14 cellular contexts compared by ENCODE assay signal in genomic region chr5:134215757-134216156, GRCh38. TPM values are rescaled to one million over a fixed set of nuclear protein-coding genes. Genes with fewer than 3 reads are reported as not detected.
DNase-seq lines count a peak whose midpoint lies in the region; ATAC-seq and TF ChIP-seq lines count a peak whose summit lies in the region.
"Had no signal": no experiment of that assay in that cellular context is flagged by ENCODE, and none has a peak within 500 bp of the region (broad histone marks: within the 10 kb centered on the region; RNA-seq: fewer than 3 reads in every experiment).

No MANE protein-coding gene starts in this region.

- no peak for DNase-seq in activated naive CD8-positive, alpha-beta T cell treated with anti-CD3 and anti-CD28 coated beads for 36 hours
- no peak for DNase-seq in activated naive CD8-positive, alpha-beta T cell treated with anti-CD3 and anti-CD28 coated beads, Interleukin-2, amount 50 U/mL, for 24 hours
- no peak for DNase-seq in CD4-positive, alpha-beta memory T cell
- DNase-seq in activated CD8-positive, alpha-beta T cell treated with anti-CD3 and anti-CD28 coated beads for 36 hours, result no peak
- DNase-seq in trophoblast cell, result no peak
- no peak for DNase-seq in NCI-H1436 (lab: John Stamatoyannopoulos, UW)
- DNase-seq in occipital lobe (lab: John Stamatoyannopoulos, UW), result no peak
- DNase-seq: C1 segment of cervical spinal cord, Calu3, DMS 273 treated with DMSO at 0.1 percent for 48 hours had no signal

- peaks cover 60% of the 10 kb centered on the region for H3K4me1 Mint-ChIP-seq in activated naive CD8-positive, alpha-beta T cell treated with anti-CD3 and anti-CD28 coated beads for 36 hours
- H3K4me1 Mint-ChIP-seq in activated naive CD8-positive, alpha-beta T cell treated with anti-CD3 and anti-CD28 coated beads, Interleukin-2, amount 50 U/mL, for 24 hours, result peaks cover 81% of the 10 kb centered on the region
- peaks cover 52 to 88% (median 68%) of the 10 kb centered on the region in 4 donors for H3K4me1 Mint-ChIP-seq in CD4-positive, alpha-beta memory T cell
- peaks cover 68% of the 10 kb centered on the region for H3K4me1 Mint-ChIP-seq in activated CD8-positive, alpha-beta T cell treated with anti-CD3 and anti-CD28 coated beads for 36 hours (ENCODE audit: low read depth)

- H4K12ac ChIP-seq in trophoblast cell (ENCODE audit: low read depth, low read length), result no peak overlapping the region

- H2BK5ac ChIP-seq in trophoblast cell (ENCODE audit: low read depth, low read length, poor library complexity), result no peak overlapping the region

- no peak overlapping the region for H3K27ac ChIP-seq in CD4-positive, alpha-beta memory T cell (ENCODE audit: low read depth, low read length)
- H3K27ac ChIP-seq in trophoblast cell (ENCODE audit: low read depth, low read length), result no peak overlapping the region

- no peaks in the 10 kb centered on the region for H3K27me3 Mint-ChIP-seq in activated naive CD8-positive, alpha-beta T cell treated with anti-CD3 and anti-CD28 coated beads for 36 hours
- no peaks in the 10 kb centered on the region for H3K27me3 Mint-ChIP-seq in activated naive CD8-positive, alpha-beta T cell treated with anti-CD3 and anti-CD28 coated beads, Interleukin-2, amount 50 U/mL, for 24 hours
- H3K27me3 Mint-ChIP-seq in CD4-positive, alpha-beta memory T cell, result no peaks in the 10 kb centered on the region
- no peaks in the 10 kb centered on the region for H3K27me3 Mint-ChIP-seq in activated CD8-positive, alpha-beta T cell treated with anti-CD3 and anti-CD28 coated beads for 36 hours
- H3K27me3 Mint-ChIP-seq: B cell had no signal

- no peak overlapping the region for H2BK12ac ChIP-seq in trophoblast cell (ENCODE audit: low read length)

- ATAC-seq in activated naive CD8-positive, alpha-beta T cell treated with anti-CD3 and anti-CD28 coated beads, Interleukin-2, amount 50 U/mL, for 24 hours, result no peak
- ATAC-seq in activated CD8-positive, alpha-beta T cell treated with anti-CD3 and anti-CD28 coated beads for 36 hours, result no peak
- ATAC-seq in GM21825 (IDR thresholded peaks at IDR 0.05; ENCODE audit: unreplicated experiment), result no peak
- ATAC-seq: HCT116, HepG2 had no signal

- H3K4ac ChIP-seq in trophoblast cell (ENCODE audit: low read depth, low read length), result peak overlapping the region; percentile 96

- no peak overlapping the region for H3K9ac ChIP-seq in trophoblast cell (ENCODE audit: low read length)

- H4K91ac ChIP-seq in trophoblast cell (ENCODE audit: low read depth, low read length), result no peak overlapping the region

- H3K79me1 ChIP-seq in trophoblast cell (ENCODE audit: low read length), result no peaks in the 10 kb centered on the region

- peaks cover 44% of the 10 kb centered on the region for H3K36me3 Mint-ChIP-seq in activated naive CD8-positive, alpha-beta T cell treated with anti-CD3 and anti-CD28 coated beads for 36 hours
- peaks cover 39% of the 10 kb centered on the region for H3K36me3 Mint-ChIP-seq in activated naive CD8-positive, alpha-beta T cell treated with anti-CD3 and anti-CD28 coated beads, Interleukin-2, amount 50 U/mL, for 24 hours (ENCODE audit: low read depth)
- H3K36me3 Mint-ChIP-seq in CD4-positive, alpha-beta memory T cell, result peaks cover 10 to 42% of the 10 kb centered on the region in 2 donors
- H3K36me3 Mint-ChIP-seq in activated CD8-positive, alpha-beta T cell treated with anti-CD3 and anti-CD28 coated beads for 36 hours (ENCODE audit: low read depth), result peaks cover 38% of the 10 kb centered on the region

- CTCF ChIA-PET in CD4-positive, alpha-beta memory T cell (lab: Charles Lee; ENCODE audit: partially characterized antibody), result interaction anchor here (1.2 kb wide), 1 partner anchor 32 kb away, joined by 4 read pairs; no protein-coding TSS in a partner anchor
- CTCF ChIA-PET in activated CD8-positive, alpha-beta T cell treated with anti-CD3 and anti-CD28 coated beads for 36 hours (lab: Charles Lee), result interaction anchor here (2.2 to 3.1 kb wide), 2 partner anchors 30 to 74 kb away, joined by 6 to 10 read pairs; no protein-coding TSS in a partner anchor

- intact Hi-C loops in CD4-positive, alpha-beta memory T cell (cut with micrococcal nuclease), result no loop called here
- intact Hi-C loops in activated CD8-positive, alpha-beta T cell treated with anti-CD3 and anti-CD28 coated beads for 36 hours (cut with micrococcal nuclease), result no loop called here

- H3K79me2 ChIP-seq in trophoblast cell (ENCODE audit: control insufficient read depth, insufficient read depth, low read length, poor library complexity), result peaks cover 29% of the 10 kb centered on the region

- H3K23ac ChIP-seq in trophoblast cell (ENCODE audit: low read length), result no peak overlapping the region

- no peak overlapping the region for H3K14ac ChIP-seq in trophoblast cell (ENCODE audit: low read length)

- H3K18ac ChIP-seq in trophoblast cell (ENCODE audit: low read length), result no peak overlapping the region

- no peak overlapping the region for H2BK120ac ChIP-seq in trophoblast cell (ENCODE audit: insufficient read depth, low read length, poor library complexity)

- no peak for TF ChIP-seq CTCF in activated CD8-positive, alpha-beta T cell treated with anti-CD3 and anti-CD28 coated beads for 36 hours (IDR thresholded peaks at IDR 0.05)

- no peaks in the 10 kb centered on the region for H3K9me3 ChIP-seq in CD4-positive, alpha-beta memory T cell (ENCODE audit: control insufficient read depth in 1 of 2, low read length in 2 of 2)
- peaks cover 2% of the 10 kb centered on the region for H3K9me3 ChIP-seq in trophoblast cell (ENCODE audit: insufficient read depth, low read depth, low read length)

- H3K4me3 ChIP-seq in CD4-positive, alpha-beta memory T cell (ENCODE audit: low read length in 2 of 2), result no peak overlapping the region
- H3K4me3 ChIP-seq in trophoblast cell (ENCODE audit: low read depth, low read length), result no peak overlapping the region

- H2AK5ac ChIP-seq in trophoblast cell (ENCODE audit: low read length), result no peak overlapping the region

- no peaks in the 10 kb centered on the region for H3K36me3 ChIP-seq in CD4-positive, alpha-beta memory T cell (ENCODE audit: insufficient read depth, low read length)
- H3K36me3 ChIP-seq in trophoblast cell (ENCODE audit: control insufficient read depth in 1 of 2, insufficient read depth in 2 of 2, low read length in 2 of 2), result peaks cover 5 to 7% of the 10 kb centered on the region in 2 experiments

- no peak overlapping the region for H2AFZ ChIP-seq in trophoblast cell (ENCODE audit: insufficient read depth, low read length, poor library complexity)

- no peaks in the 10 kb centered on the region for H3K27me3 ChIP-seq in CD4-positive, alpha-beta memory T cell (ENCODE audit: insufficient read depth, low read length)
- H3K27me3 ChIP-seq in trophoblast cell (ENCODE audit: insufficient read depth, low read length), result no peaks in the 10 kb centered on the region

- H3K4me2 ChIP-seq in trophoblast cell (ENCODE audit: low read length), result no peak overlapping the region

- H4K8ac ChIP-seq in trophoblast cell (ENCODE audit: low read depth, low read length), result no peak overlapping the region

- no CpG with 5 or more reads among the region's 2 CpGs for WGBS in trophoblast cell (ENCODE audit: extremely low coverage, insufficient coverage, insufficient read length)

- POLR2A ChIA-PET in CD4-positive, alpha-beta memory T cell (lab: Charles Lee; ENCODE audit: partially characterized antibody), result interaction anchor here (1.5 to 3.8 kb wide), 2 partner anchors 9 to 11 kb away, joined by 3 to 25 read pairs; partner anchors contain the start of gene PPP2CA
- POLR2A ChIA-PET in activated CD8-positive, alpha-beta T cell treated with anti-CD3 and anti-CD28 coated beads for 36 hours (lab: Charles Lee), result interaction anchor here (0.7 to 1.0 kb wide), 2 partner anchors 9 to 38 kb away, joined by 3 to 4 read pairs; no protein-coding TSS in a partner anchor

- H3K4me1 ChIP-seq in CD4-positive, alpha-beta memory T cell (ENCODE audit: insufficient read depth, low read length), result peaks cover 96% of the 10 kb centered on the region
- H3K4me1 ChIP-seq in trophoblast cell (ENCODE audit: control insufficient read depth in 1 of 2, insufficient read depth in 2 of 2, low read length in 2 of 2), result no peaks in the 10 kb centered on the region

- peak overlapping the region; percentile 45 for H3K27ac Mint-ChIP-seq in activated naive CD8-positive, alpha-beta T cell treated with anti-CD3 and anti-CD28 coated beads for 36 hours
- no peak overlapping the region for H3K27ac Mint-ChIP-seq in activated naive CD8-positive, alpha-beta T cell treated with anti-CD3 and anti-CD28 coated beads, Interleukin-2, amount 50 U/mL, for 24 hours
- H3K27ac Mint-ChIP-seq in CD4-positive, alpha-beta memory T cell, result peak overlapping the region in 5 of 7 donors; percentile 29 to 65 (median 53)
- peak overlapping the region; percentile 58 for H3K27ac Mint-ChIP-seq in activated CD8-positive, alpha-beta T cell treated with anti-CD3 and anti-CD28 coated beads for 36 hours
- H3K27ac Mint-ChIP-seq: B cell had no signal

- no peaks in the 10 kb centered on the region for H3K9me3 Mint-ChIP-seq in activated naive CD8-positive, alpha-beta T cell treated with anti-CD3 and anti-CD28 coated beads for 36 hours
- no peaks in the 10 kb centered on the region for H3K9me3 Mint-ChIP-seq in activated naive CD8-positive, alpha-beta T cell treated with anti-CD3 and anti-CD28 coated beads, Interleukin-2, amount 50 U/mL, for 24 hours
- peaks cover 0 to 3% (median 0%) of the 10 kb centered on the region in 8 donors for H3K9me3 Mint-ChIP-seq in CD4-positive, alpha-beta memory T cell
- no peaks in the 10 kb centered on the region for H3K9me3 Mint-ChIP-seq in activated CD8-positive, alpha-beta T cell treated with anti-CD3 and anti-CD28 coated beads for 36 hours

- no peak overlapping the region for H3K4me3 Mint-ChIP-seq in activated naive CD8-positive, alpha-beta T cell treated with anti-CD3 and anti-CD28 coated beads for 36 hours
- H3K4me3 Mint-ChIP-seq in activated naive CD8-positive, alpha-beta T cell treated with anti-CD3 and anti-CD28 coated beads, Interleukin-2, amount 50 U/mL, for 24 hours, result no peak overlapping the region
- H3K4me3 Mint-ChIP-seq in CD4-positive, alpha-beta memory T cell, result peak overlapping the region in 4 of 8 donors; percentile 25 to 68 (median 52)
- no peak overlapping the region for H3K4me3 Mint-ChIP-seq in activated CD8-positive, alpha-beta T cell treated with anti-CD3 and anti-CD28 coated beads for 36 hours
- H3K4me3 Mint-ChIP-seq: B cell had no signal

RNA-seq across cellular contexts. Expression of gene PPP2CA, which starts 10.1 kb away (rescaled TPM):
- 100 to 1,000 TPM; 183 to 193 TPM for total RNA-seq in activated naive CD8-positive, alpha-beta T cell treated with anti-CD3 and anti-CD28 coated beads for 36 hours
- total RNA-seq in CD4-positive, alpha-beta memory T cell, result 100 to 1,000 TPM; 106 to 108 TPM
- 100 to 1,000 TPM; 209 to 258 TPM for polyA plus RNA-seq in CD4-positive, alpha-beta memory T cell
- 100 to 1,000 TPM; 147 to 153 TPM for total RNA-seq in activated CD8-positive, alpha-beta T cell treated with anti-CD3 and anti-CD28 coated beads for 36 hours
- 60.9 and 63.0 TPM in 2 replicates for polyA plus RNA-seq in trophoblast cell (2013)
- 128 TPM for total RNA-seq in occipital lobe

RNA-seq across cellular contexts. Expression of gene SKP1, which starts 39.0 kb away (rescaled TPM):
- total RNA-seq in activated naive CD8-positive, alpha-beta T cell treated with anti-CD3 and anti-CD28 coated beads for 36 hours, result 100 to 1,000 TPM; 253 to 260 TPM
- total RNA-seq in CD4-positive, alpha-beta memory T cell, result 100 to 1,000 TPM; 234 to 246 TPM
- 1,000 to 10,000 TPM; 1,076 to 1,639 TPM for polyA plus RNA-seq in CD4-positive, alpha-beta memory T cell
- 100 to 1,000 TPM; 235 to 242 TPM for total RNA-seq in activated CD8-positive, alpha-beta T cell treated with anti-CD3 and anti-CD28 coated beads for 36 hours
- 589 and 590 TPM in 2 replicates for polyA plus RNA-seq in trophoblast cell (2013)
- total RNA-seq in occipital lobe, result 178 TPM
